Comparison of ENCODE assay signal across 20 cellular contexts in genomic region chr3:7658294-7658693, GRCh38.
DNase-seq lines count a peak whose midpoint lies in the region; ATAC-seq, FAIRE-seq and TF ChIP-seq lines count a peak whose summit lies in the region.
"Had no signal": no experiment of that assay in that cellular context is flagged by ENCODE, and none has a peak within 500 bp of the region (broad histone marks: within the 10 kb centered on the region; RNA-seq: fewer than 3 reads in every experiment).

No MANE protein-coding gene starts in this region.

- DNase-seq in A549 (ENCODE audit: low read depth in 1 of 2, low spot score in 1 of 2) = no peak
- no peak for DNase-seq in SK-N-SH
- DNase-seq in fibroblast of mammary gland (ENCODE audit: low read depth) = peak; percentile 29
- no peak for DNase-seq in left ventricle myocardium superior
- DNase-seq in NCI-H345 treated with DMSO at 0.1 percent for 48 hours (lab: John Stamatoyannopoulos, UW; ENCODE audit: unreplicated experiment) = no peak
- DNase-seq in dedifferentiated amniotic fluid mesenchymal stem cell (ENCODE audit: extremely low spot score) = no peak
- DNase-seq: ACHN; BE2C; Caco-2; CD4-positive, alpha-beta T cell; DMS153; DMS79; GDM1; H9 had no signal

- ATAC-seq in A549 (no peak), left ventricle myocardium superior (peak; percentile 81), GM21786 (IDR thresholded peaks at IDR 0.05; ENCODE audit: unreplicated experiment) (no peak), HG03135 (IDR thresholded peaks at IDR 0.05; ENCODE audit: unreplicated experiment) (no peak)

- POLR2A ChIA-PET in A549 (lab: Yijun Ruan, JAX) (no interaction called here), SK-N-SH (lab: Yijun Ruan, JAX) (no interaction called here)

- H4K20me1 ChIP-seq in SK-N-SH (ENCODE audit: insufficient read depth) = no peaks in the 10 kb centered on the region

- TF ChIP-seq EP300 in A549 (IDR thresholded peaks at IDR 0.05) (no peak), SK-N-SH (IDR thresholded peaks at IDR 0.05; ENCODE audit: borderline replicate concordance in 1 of 2, low read depth in 1 of 2, low read length in 1 of 2) (0 out of 4 replicates have a peak, but pooled peaks of 1 of the 2 experiments have one; percentile 12)

- H3K4me3 ChIP-seq in A549 (no peak overlapping the region), SK-N-SH (ENCODE audit: low read depth in 2 of 2, low read length in 1 of 2) (no peak overlapping the region), fibroblast of mammary gland (ENCODE audit: control insufficient read depth, low read depth, low read length) (no peak overlapping the region)

- TF ChIP-seq CTCF in A549 (IDR thresholded peaks at IDR 0.05) (no peak), SK-N-SH (IDR thresholded peaks at IDR 0.05) (no peak), fibroblast of mammary gland (conservative IDR thresholded peaks at IDR 0.05; ENCODE audit: control insufficient read depth, insufficient read depth, low read depth, low read length) (no peak)

- H3K9me3 ChIP-seq in A549 (no peaks in the 10 kb centered on the region), SK-N-SH (no peaks in the 10 kb centered on the region)
- H3K9me3 ChIP-seq: BE2C, Caco-2 had no signal

- no peaks in the 10 kb centered on the region for H3K36me3 ChIP-seq in SK-N-SH (replicated peaks in 1 of 2; ENCODE audit: control insufficient read depth in 1 of 2, insufficient read depth in 2 of 2, low read length in 1 of 2)
- H3K36me3 ChIP-seq: BE2C had no signal

- H3K79me2 ChIP-seq in SK-N-SH (ENCODE audit: insufficient read depth) = no peaks in the 10 kb centered on the region

- TF ChIP-seq RAD21 in A549 (conservative IDR thresholded peaks at IDR 0.05 in 1 of 2, IDR thresholded peaks at IDR 0.05 in 1 of 2) = no peak
- TF ChIP-seq RAD21 in SK-N-SH (IDR thresholded peaks at IDR 0.05; ENCODE audit: low read length) = no peak

- no peak for FAIRE-seq in A549 (lab: Jason Lieb, UNC)
- FAIRE-seq: GM12892, GM18507, H1 had no signal

- no peak overlapping the region for H3K4me2 ChIP-seq in A549
- no peak overlapping the region for H3K4me2 ChIP-seq in SK-N-SH

- no peak overlapping the region for H3K9ac ChIP-seq in SK-N-SH

- no peaks in the 10 kb centered on the region for H3K9me2 ChIP-seq in SK-N-SH

- intact Hi-C loops in left ventricle myocardium superior (cut with micrococcal nuclease) = no loop called here

- no peaks in the 10 kb centered on the region for H3K27me3 ChIP-seq in SK-N-SH (ENCODE audit: insufficient read depth)
- H3K27me3 ChIP-seq: BE2C had no signal

- TF ChIP-seq POLR2A in A549 (IDR thresholded peaks at IDR 0.05; ENCODE audit: low read length) = no peak

- CTCF ChIA-PET in A549 (lab: Yijun Ruan, JAX) = no interaction called here
- CTCF ChIA-PET in SK-N-SH (lab: Yijun Ruan, JAX) = interaction anchor here (1.1 kb wide), 1 partner anchor 46 kb away, joined by 3 read pairs; no protein-coding TSS in a partner anchor

- no peaks in the 10 kb centered on the region for H3F3A ChIP-seq in SK-N-SH (replicated peaks; ENCODE audit: insufficient read depth)

- H3K4me1 ChIP-seq in A549 (no peaks in the 10 kb centered on the region), SK-N-SH (ENCODE audit: control insufficient read depth in 1 of 2, insufficient read depth in 2 of 2, low read depth in 1 of 2, low read length in 1 of 2) (peaks cover 0 to 3% of the 10 kb centered on the region in 2 experiments; a peak in 2 of 4 replicates)
- H3K4me1 ChIP-seq: BE2C, Caco-2 had no signal

- H2AFZ ChIP-seq in SK-N-SH (ENCODE audit: low read depth) = no peak overlapping the region

- no peak overlapping the region for H3K27ac ChIP-seq in A549
- no peak overlapping the region; a peak in 1 of 4 replicates for H3K27ac ChIP-seq in SK-N-SH (ENCODE audit: low read depth in 2 of 2, low read length in 1 of 2)
- H3K27ac ChIP-seq: C4-2B had no signal

- WGBS in A549 (ENCODE audit: missing lambda C conversion rate) = 4% methylated on average over 3 of the region's 3 CpGs
- 32% methylated on average over 3 of the region's 3 CpGs for WGBS in SK-N-SH (ENCODE audit: low lambda C conversion rate)

TF ChIP-seq in A549, 52 proteins besides CTCF, POLR2A, EP300 and RAD21:
- TF ChIP-seq RARB (CRISPR knock-in tag; IDR thresholded peaks at IDR 0.05) (no peak), JUNB (IDR thresholded peaks at IDR 0.05) (no peak), MAFK (IDR thresholded peaks at IDR 0.05; ENCODE audit: partially characterized antibody) (peak; percentile 26), ZFP36 (IDR thresholded peaks at IDR 0.05; ENCODE audit: borderline replicate concordance, partially characterized antibody) (no peak), CHD2 (IDR thresholded peaks at IDR 0.05; ENCODE audit: low read length, partially characterized antibody) (no peak), ESRRA (IDR thresholded peaks at IDR 0.05; ENCODE audit: borderline replicate concordance, low read length) (no peak)

TF ChIP-seq in SK-N-SH, 30 proteins besides CTCF, POLR2A, EP300 and RAD21:
- TF ChIP-seq MAX (IDR thresholded peaks at IDR 0.05; ENCODE audit: low read depth) (no peak), TEAD4 (IDR thresholded peaks at IDR 0.05; ENCODE audit: borderline replicate concordance, insufficient read depth) (no peak), GATA2 (CRISPR knock-in tag; IDR thresholded peaks at IDR 0.05) (0 out of 2 replicates have a peak, but pooled peaks have one; percentile 17), USF1 (IDR thresholded peaks at IDR 0.05; ENCODE audit: borderline replicate concordance, low read depth) (no peak)
